8 cellular contexts compared by ENCODE assay signal in the genomic region with DNA sequence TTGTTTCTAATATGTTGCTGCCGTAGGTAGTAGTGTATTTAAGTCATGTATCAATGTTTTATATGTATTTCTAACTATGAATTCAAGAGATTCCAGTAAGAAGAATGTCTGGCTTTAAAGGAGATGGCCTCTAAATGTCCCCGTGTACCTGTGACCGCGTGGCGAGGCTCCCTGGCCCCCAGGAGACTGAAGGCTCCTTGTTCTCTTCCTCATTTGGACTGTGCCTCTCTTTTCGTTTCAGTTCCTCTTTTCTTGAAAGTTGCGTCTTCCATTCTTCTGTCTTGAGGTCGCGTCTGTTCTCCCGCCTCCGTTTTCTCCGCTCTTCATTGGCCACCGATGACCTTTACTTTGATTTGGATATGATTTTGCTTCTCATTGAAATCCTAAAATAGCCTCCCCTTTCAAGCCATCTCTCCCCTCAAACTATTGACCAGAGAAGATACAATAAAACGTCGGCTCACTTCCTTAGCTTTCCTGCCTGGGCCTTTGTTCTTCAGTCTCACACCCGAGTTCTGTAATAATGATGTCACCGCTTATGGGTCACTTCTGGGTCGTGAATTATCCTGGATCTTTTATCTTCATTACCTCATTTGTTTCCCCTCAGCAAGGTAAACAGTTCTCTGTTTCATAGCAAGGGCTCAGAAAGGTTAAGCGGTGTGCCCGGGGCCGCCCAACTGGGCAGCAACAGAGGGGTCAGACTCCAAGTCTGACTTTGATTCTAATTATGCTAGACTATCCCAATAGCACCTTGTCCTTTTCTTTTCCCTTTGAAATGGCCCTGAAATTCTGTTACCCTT. TPM values are rescaled to one million over a fixed set of nuclear protein-coding genes. Genes with fewer than 3 reads are reported as not detected.
DNase-seq lines count a peak whose midpoint lies in the region; ATAC-seq and TF ChIP-seq lines count a peak whose summit lies in the region.

No MANE protein-coding gene starts in this region.

- POLR2A ChIA-PET in CD8-positive, alpha-beta T cell (lab: Charles Lee), result no interaction called here

- H3K27me3 ChIP-seq in CD8-positive, alpha-beta T cell (ENCODE audit: insufficient read depth, low read length), result no peaks in the 10 kb centered on the region

- DNase-seq in NOMO-1 treated with DMSO at 0.1 percent for 48 hours (lab: John Stamatoyannopoulos, UW; ENCODE audit: unreplicated experiment) (peak; percentile 99), midbrain (lab: John Stamatoyannopoulos, UW) (peak; percentile 18), NCI-H1930 (lab: John Stamatoyannopoulos, UW) (no peak), mesenteric fat pad (ENCODE audit: low spot score) (no peak)
- no peak for DNase-seq in CD8-positive, alpha-beta T cell

- no peaks in the 10 kb centered on the region for H3K4me1 ChIP-seq in CD8-positive, alpha-beta T cell (ENCODE audit: insufficient read depth, low read length)

- H3K9me3 Mint-ChIP-seq in CD8-positive, alpha-beta T cell, result no peaks in the 10 kb centered on the region

- peaks cover 59% of the 10 kb centered on the region for H3K36me3 ChIP-seq in CD8-positive, alpha-beta T cell (ENCODE audit: insufficient read depth, low read length)

- ATAC-seq in GM18868 (IDR thresholded peaks at IDR 0.05; ENCODE audit: unreplicated experiment) (peak; percentile 90), HG02610 (IDR thresholded peaks at IDR 0.05; ENCODE audit: unreplicated experiment) (peak; percentile 87), esophagus mucosa (no peak)
- ATAC-seq in CD8-positive, alpha-beta T cell, result no peak

- CTCF ChIA-PET in CD8-positive, alpha-beta T cell (lab: Charles Lee), result interaction anchor here (1.7 kb wide), 1 partner anchor 21 kb away, joined by 11 read pairs; no protein-coding TSS in a partner anchor

- H3K36me3 Mint-ChIP-seq in CD8-positive, alpha-beta T cell, result peaks cover 93% of the 10 kb centered on the region

- no peak overlapping the region for H3K27ac ChIP-seq in CD8-positive, alpha-beta T cell (ENCODE audit: low read depth, low read length)

- H3K27me3 Mint-ChIP-seq in CD8-positive, alpha-beta T cell (ENCODE audit: low read depth), result no peaks in the 10 kb centered on the region

- no peak for TF ChIP-seq CTCF in CD8-positive, alpha-beta T cell (IDR thresholded peaks at IDR 0.05)

- no peaks in the 10 kb centered on the region for H3K9me3 ChIP-seq in CD8-positive, alpha-beta T cell (ENCODE audit: low read length)

- H3K4me1 Mint-ChIP-seq in CD8-positive, alpha-beta T cell (ENCODE audit: low read depth), result no peaks in the 10 kb centered on the region

- intact Hi-C loops in CD8-positive, alpha-beta T cell (cut with DNase I, micrococcal nuclease), result no loop called here

- H3K4me3 Mint-ChIP-seq in CD8-positive, alpha-beta T cell, result no peak overlapping the region

- no peak overlapping the region for H3K4me3 ChIP-seq in CD8-positive, alpha-beta T cell (ENCODE audit: low read depth, low read length)

- H3K27ac Mint-ChIP-seq in CD8-positive, alpha-beta T cell, result no peak overlapping the region

RNA-seq across cellular contexts. Expression of a gene that starts 28.7 kb away (rescaled TPM):
- 30.6 TPM for total RNA-seq in esophagus mucosa
- total RNA-seq in mesenteric fat pad, result 65.9 TPM
- total RNA-seq in CD8-positive, alpha-beta T cell, result 100 to 1,000 TPM; 131 to 149 TPM

Comparison
In these comparisons a context has a peak if more than half of its experiments do, and no peak if none do; other contexts are left out.
1. ATAC-seq: peak in GM18868 (single experiment) and HG02610 (single experiment); none in esophagus mucosa (single experiment) and CD8-positive, alpha-beta T cell (single experiment).
2. DNase-seq: peak in NOMO-1 treated with DMSO at 0.1 percent for 48 hours (single experiment) and midbrain (single experiment); none in NCI-H1930 (0 of 2), mesenteric fat pad (single experiment) and CD8-positive, alpha-beta T cell (0 of 7).